Comparison of ENCODE assay signal across 1 cellular context in the genomic region with DNA sequence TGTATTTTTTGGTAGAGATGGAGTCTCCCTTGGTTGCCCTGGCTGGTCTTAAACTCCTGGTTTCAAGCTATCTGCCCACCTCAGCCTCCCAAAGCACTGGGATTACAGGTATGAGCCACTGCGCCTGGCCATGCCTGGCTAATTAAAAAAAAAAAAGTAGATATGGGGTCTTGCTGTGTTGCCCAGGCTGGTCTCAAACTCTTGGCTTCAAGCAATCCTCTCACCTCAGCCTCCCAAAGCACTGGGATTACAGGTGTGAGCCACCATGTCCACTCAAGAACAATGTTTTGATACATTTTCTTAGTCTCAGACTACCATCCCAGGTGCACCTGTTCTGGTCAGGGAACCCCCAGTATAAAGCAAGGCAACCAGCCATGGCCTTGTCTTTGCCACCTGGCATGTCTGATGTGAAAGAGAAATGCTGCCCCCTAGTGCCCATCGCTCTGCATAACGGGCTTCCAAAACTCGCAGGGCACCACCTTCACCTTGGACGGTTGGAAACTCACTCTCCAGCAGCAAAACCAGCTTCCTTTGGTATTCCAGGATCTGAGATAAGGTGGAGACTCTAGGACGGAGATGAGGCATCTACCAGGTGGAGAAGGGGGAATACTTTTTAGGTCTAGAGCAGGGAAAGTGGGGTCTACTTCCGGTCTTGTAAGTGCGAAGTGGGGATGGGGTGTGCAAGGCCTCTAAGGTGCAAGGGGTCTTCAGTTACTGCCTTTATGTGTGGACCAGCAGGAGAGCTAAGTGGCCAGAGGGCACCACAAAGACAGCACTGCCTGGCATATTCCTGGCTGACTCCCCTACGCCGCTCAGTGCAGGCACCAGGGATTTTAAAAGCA.
A peak's percentile ranks its signal among the peaks of the same experiment; 100 is the strongest.
TF ChIP-seq lines count a peak whose summit lies in the region.

No MANE protein-coding gene starts in this region.

TF ChIP-seq in K562, 482 proteins besides CTCF, POLR2A, EP300 and RAD21 (continued from another document):
- TF ChIP-seq TFAP4 (CRISPR knock-in tag; IDR thresholded peaks at IDR 0.05; ENCODE audit: borderline replicate concordance) (0 out of 2 replicates have a peak, but pooled peaks have one; percentile 24), ZNF121 (CRISPR knock-in tag; conservative IDR thresholded peaks at IDR 0.05) (peak; percentile 87), ARNT (IDR thresholded peaks at IDR 0.05) (no peak), NFIC (IDR thresholded peaks at IDR 0.05) (no peak), ETV1 (tag; conservative IDR thresholded peaks at IDR 0.05; ENCODE audit: low read depth) (0 out of 2 replicates have a peak, but pooled peaks have one; percentile 16), NCOA1 (IDR thresholded peaks at IDR 0.05; ENCODE audit: low read depth) (no peak), PCBP1 (IDR thresholded peaks at IDR 0.05; ENCODE audit: low read depth, low read length, poor library complexity, severe bottlenecking) (no peak), KAT7 (CRISPR knock-in tag; IDR thresholded peaks at IDR 0.05; ENCODE audit: borderline replicate concordance) (no peak), GTF2B (IDR thresholded peaks at IDR 0.05; ENCODE audit: extremely low read depth, insufficient read length) (no peak), PTTG1 (tag; IDR thresholded peaks at IDR 0.05; ENCODE audit: low read depth) (no peak), OTX1 (CRISPR knock-in tag; IDR thresholded peaks at IDR 0.05) (no peak), SMC3 (conservative IDR thresholded peaks at IDR 0.05; ENCODE audit: insufficient read depth, low read depth, low read length) (peak; percentile 58), HDAC3 (IDR thresholded peaks at IDR 0.05; ENCODE audit: borderline replicate concordance, partially characterized antibody) (no peak), ZNF280A (IDR thresholded peaks at IDR 0.05; ENCODE audit: low read depth, partially characterized antibody) (no peak), ZNF140 (CRISPR knock-in tag; IDR thresholded peaks at IDR 0.05) (no peak), SRSF9 (IDR thresholded peaks at IDR 0.05; ENCODE audit: borderline replicate concordance, low read depth, low read length) (no peak), XRCC3 (IDR thresholded peaks at IDR 0.05) (no peak)
- TF ChIP-seq, protein P1, sequence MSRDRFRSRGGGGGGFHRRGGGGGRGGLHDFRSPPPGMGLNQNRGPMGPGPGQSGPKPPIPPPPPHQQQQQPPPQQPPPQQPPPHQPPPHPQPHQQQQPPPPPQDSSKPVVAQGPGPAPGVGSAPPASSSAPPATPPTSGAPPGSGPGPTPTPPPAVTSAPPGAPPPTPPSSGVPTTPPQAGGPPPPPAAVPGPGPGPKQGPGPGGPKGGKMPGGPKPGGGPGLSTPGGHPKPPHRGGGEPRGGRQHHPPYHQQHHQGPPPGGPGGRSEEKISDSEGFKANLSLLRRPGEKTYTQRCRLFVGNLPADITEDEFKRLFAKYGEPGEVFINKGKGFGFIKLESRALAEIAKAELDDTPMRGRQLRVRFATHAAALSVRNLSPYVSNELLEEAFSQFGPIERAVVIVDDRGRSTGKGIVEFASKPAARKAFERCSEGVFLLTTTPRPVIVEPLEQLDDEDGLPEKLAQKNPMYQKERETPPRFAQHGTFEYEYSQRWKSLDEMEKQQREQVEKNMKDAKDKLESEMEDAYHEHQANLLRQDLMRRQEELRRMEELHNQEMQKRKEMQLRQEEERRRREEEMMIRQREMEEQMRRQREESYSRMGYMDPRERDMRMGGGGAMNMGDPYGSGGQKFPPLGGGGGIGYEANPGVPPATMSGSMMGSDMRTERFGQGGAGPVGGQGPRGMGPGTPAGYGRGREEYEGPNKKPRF (IDR thresholded peaks at IDR 0.05; ENCODE audit: low read depth, low read length) = no peak
- TF ChIP-seq, protein P2, sequence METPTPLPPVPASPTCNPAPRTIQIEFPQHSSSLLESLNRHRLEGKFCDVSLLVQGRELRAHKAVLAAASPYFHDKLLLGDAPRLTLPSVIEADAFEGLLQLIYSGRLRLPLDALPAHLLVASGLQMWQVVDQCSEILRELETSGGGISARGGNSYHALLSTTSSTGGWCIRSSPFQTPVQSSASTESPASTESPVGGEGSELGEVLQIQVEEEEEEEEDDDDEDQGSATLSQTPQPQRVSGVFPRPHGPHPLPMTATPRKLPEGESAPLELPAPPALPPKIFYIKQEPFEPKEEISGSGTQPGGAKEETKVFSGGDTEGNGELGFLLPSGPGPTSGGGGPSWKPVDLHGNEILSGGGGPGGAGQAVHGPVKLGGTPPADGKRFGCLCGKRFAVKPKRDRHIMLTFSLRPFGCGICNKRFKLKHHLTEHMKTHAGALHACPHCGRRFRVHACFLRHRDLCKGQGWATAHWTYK (CRISPR knock-in tag; IDR thresholded peaks at IDR 0.05) = no peak
- TF ChIP-seq, protein P3, sequence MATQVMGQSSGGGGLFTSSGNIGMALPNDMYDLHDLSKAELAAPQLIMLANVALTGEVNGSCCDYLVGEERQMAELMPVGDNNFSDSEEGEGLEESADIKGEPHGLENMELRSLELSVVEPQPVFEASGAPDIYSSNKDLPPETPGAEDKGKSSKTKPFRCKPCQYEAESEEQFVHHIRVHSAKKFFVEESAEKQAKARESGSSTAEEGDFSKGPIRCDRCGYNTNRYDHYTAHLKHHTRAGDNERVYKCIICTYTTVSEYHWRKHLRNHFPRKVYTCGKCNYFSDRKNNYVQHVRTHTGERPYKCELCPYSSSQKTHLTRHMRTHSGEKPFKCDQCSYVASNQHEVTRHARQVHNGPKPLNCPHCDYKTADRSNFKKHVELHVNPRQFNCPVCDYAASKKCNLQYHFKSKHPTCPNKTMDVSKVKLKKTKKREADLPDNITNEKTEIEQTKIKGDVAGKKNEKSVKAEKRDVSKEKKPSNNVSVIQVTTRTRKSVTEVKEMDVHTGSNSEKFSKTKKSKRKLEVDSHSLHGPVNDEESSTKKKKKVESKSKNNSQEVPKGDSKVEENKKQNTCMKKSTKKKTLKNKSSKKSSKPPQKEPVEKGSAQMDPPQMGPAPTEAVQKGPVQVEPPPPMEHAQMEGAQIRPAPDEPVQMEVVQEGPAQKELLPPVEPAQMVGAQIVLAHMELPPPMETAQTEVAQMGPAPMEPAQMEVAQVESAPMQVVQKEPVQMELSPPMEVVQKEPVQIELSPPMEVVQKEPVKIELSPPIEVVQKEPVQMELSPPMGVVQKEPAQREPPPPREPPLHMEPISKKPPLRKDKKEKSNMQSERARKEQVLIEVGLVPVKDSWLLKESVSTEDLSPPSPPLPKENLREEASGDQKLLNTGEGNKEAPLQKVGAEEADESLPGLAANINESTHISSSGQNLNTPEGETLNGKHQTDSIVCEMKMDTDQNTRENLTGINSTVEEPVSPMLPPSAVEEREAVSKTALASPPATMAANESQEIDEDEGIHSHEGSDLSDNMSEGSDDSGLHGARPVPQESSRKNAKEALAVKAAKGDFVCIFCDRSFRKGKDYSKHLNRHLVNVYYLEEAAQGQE (CRISPR knock-in tag; IDR thresholded peaks at IDR 0.05; ENCODE audit: low read depth) = no peak
